ENCODE assay signal across 8 cellular contexts in the genomic region with DNA sequence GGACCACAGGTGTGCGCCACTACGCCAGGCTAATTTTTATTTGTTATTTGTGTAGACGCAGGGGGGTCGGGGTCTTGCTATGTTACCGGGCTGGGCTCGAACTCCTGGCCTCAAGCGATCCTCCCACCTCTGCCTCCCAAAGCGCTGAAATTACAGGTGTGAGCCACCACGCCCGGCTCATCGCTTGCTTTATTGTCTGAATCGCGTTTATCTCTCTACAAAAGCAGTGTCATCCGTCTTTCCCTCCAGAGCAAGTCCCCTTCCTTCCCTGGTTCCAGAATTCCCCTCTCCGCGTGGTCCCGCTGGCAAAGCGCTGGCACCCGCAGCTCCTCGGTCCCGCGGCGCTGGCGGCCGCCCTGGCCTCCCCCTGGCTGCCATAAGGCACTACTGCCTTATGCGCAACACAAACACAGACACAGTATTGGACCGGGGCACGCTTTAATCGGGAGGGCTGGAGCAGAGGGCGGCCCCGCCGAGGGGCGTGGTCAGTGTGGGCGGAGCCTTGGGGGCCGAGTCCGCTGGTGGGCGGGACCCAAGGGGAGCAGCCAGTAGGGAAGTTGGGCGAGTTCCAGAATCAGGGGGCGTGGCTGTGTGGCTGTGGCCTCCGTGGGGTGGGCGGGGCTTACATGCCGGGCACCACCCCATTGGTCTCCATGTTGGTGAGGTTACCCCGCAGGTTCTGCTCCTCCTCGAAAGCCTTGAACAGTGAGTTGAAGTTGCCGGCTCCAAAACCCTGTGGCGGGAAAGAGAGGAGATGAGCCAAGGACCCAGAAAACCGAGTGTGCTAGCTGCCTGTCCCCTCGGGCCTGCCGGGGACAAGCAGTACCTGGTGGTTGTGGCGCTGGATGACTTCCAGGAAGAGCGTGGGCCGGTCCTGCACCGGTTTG. TPM values are rescaled to one million over a fixed set of nuclear protein-coding genes. Genes with fewer than 3 reads are reported as not detected.
DNase-seq lines count a peak whose midpoint lies in the region; ATAC-seq and TF ChIP-seq lines count a peak whose summit lies in the region.

No MANE protein-coding gene starts in this region.

- no TSS peak for BruUV-seq in Panc1 (replicated peaks; lab: Mats Ljungman, UMichigan)

- peaks cover 8% of the 10 kb centered on the region; the same call in 1 of the 2 replicates for H3K4me1 ChIP-seq in Panc1 (ENCODE audit: control insufficient read depth, insufficient read depth, low read length)
- peaks cover 2% of the 10 kb centered on the region for H3K4me1 ChIP-seq in fibroblast of lung (ENCODE audit: control insufficient read depth, extremely low read depth, insufficient read depth, low read length)

- peak overlapping the region; percentile 76 to 80 for H3K4me3 ChIP-seq in Panc1 (ENCODE audit: low read depth in 2 of 2, low read length in 2 of 2)
- peak overlapping the region; percentile 45 to 82 (median 71) for H3K4me3 ChIP-seq in fibroblast of lung (replicated peaks in 1 of 4; ENCODE audit: control extremely low read depth in 1 of 4, insufficient read depth in 1 of 4, low read depth in 3 of 4, low read length in 4 of 4)

- peak overlapping the region; percentile 46 for H3K9ac ChIP-seq in fibroblast of lung (ENCODE audit: insufficient read depth, low read length)

- H3K36me3 Mint-ChIP-seq in activated T-helper 1 cell treated with anti-CD3 and anti-CD28 coated beads, Interleukin-12 subunit alpha, Interleukin-12 subunit beta, Interleukin-2, Interleukin-4 antibody, amounts not matched to agents 30 ng/mL and 10 ng/mL and 1 ng/mL, durations not matched to agents 14 hours and 24 hours and 36 hours (ENCODE audit: low read depth) = no peaks in the 10 kb centered on the region
- H3K36me3 Mint-ChIP-seq in naive thymus-derived CD8-positive, alpha-beta T cell = no peaks in the 10 kb centered on the region
- no peaks in the 10 kb centered on the region for H3K36me3 Mint-ChIP-seq in stimulated activated naive B cell treated with anti-CD40 and anti-IgM and Interleukin-4, amounts not matched to agents 10 μg/mL and 1 μg/mL and 100 μg/mL, for 72 hours

- H3K27me3 ChIP-seq in Panc1 (ENCODE audit: control insufficient read depth, insufficient read depth, low read length) = no peaks in the 10 kb centered on the region
- H3K27me3 ChIP-seq in fibroblast of lung (ENCODE audit: control insufficient read depth, insufficient read depth, low read length) = no peaks in the 10 kb centered on the region

- no peaks in the 10 kb centered on the region for H3K79me2 ChIP-seq in fibroblast of lung (ENCODE audit: control insufficient read depth, insufficient read depth, low read length)

- POLR2A ChIA-PET in Panc1 (lab: Charles Lee) = interaction anchor here (0.5 kb wide), 1 partner anchor 23 kb away, joined by 5 read pairs; no protein-coding TSS in a partner anchor
- POLR2A ChIA-PET in naive thymus-derived CD8-positive, alpha-beta T cell (lab: Charles Lee) = interaction anchor here (0.6 to 3.8 kb wide), 13 partner anchors 12 to 1559 kb away, joined by 3 to 22 read pairs (median 4); a partner anchor contains a TSS

- no peaks in the 10 kb centered on the region for H4K20me1 ChIP-seq in fibroblast of lung (ENCODE audit: control insufficient read depth, extremely low read depth, insufficient read depth, low read length)

- peak overlapping the region; percentile 98 for H2AFZ ChIP-seq in fibroblast of lung (ENCODE audit: low read length)

- no peaks in the 10 kb centered on the region for H3K9me3 Mint-ChIP-seq in activated T-helper 1 cell treated with anti-CD3 and anti-CD28 coated beads, Interleukin-12 subunit alpha, Interleukin-12 subunit beta, Interleukin-2, Interleukin-4 antibody, amounts not matched to agents 30 ng/mL and 10 ng/mL and 1 ng/mL, durations not matched to agents 14 hours and 24 hours and 36 hours
- no peaks in the 10 kb centered on the region for H3K9me3 Mint-ChIP-seq in naive thymus-derived CD8-positive, alpha-beta T cell
- no peaks in the 10 kb centered on the region for H3K9me3 Mint-ChIP-seq in stimulated activated naive B cell treated with anti-CD40 and anti-IgM and Interleukin-4, amounts not matched to agents 10 μg/mL and 1 μg/mL and 100 μg/mL, for 72 hours

- CTCF ChIA-PET in Panc1 (lab: Charles Lee) = interaction anchor here (0.6 kb wide), 1 partner anchor 25 kb away, joined by 8 read pairs; no protein-coding TSS in a partner anchor

- peaks cover 4% of the 10 kb centered on the region for H3K27me3 Mint-ChIP-seq in activated T-helper 1 cell treated with anti-CD3 and anti-CD28 coated beads, Interleukin-12 subunit alpha, Interleukin-12 subunit beta, Interleukin-2, Interleukin-4 antibody, amounts not matched to agents 30 ng/mL and 10 ng/mL and 1 ng/mL, durations not matched to agents 14 hours and 24 hours and 36 hours (ENCODE audit: insufficient read depth)
- no peaks in the 10 kb centered on the region for H3K27me3 Mint-ChIP-seq in naive thymus-derived CD8-positive, alpha-beta T cell
- no peaks in the 10 kb centered on the region for H3K27me3 Mint-ChIP-seq in stimulated activated naive B cell treated with anti-CD40 and anti-IgM and Interleukin-4, amounts not matched to agents 10 μg/mL and 1 μg/mL and 100 μg/mL, for 72 hours

- intact Hi-C loops in Panc1 (cut with micrococcal nuclease; ENCODE audit: unreplicated experiment) = no loop called here
- intact Hi-C loops in activated T-helper 1 cell treated with anti-CD3 and anti-CD28 coated beads, Interleukin-12 subunit alpha, Interleukin-12 subunit beta, Interleukin-2, Interleukin-4 antibody, amounts not matched to agents 30 ng/mL and 10 ng/mL and 1 ng/mL, durations not matched to agents 14 hours and 24 hours and 36 hours (cut with micrococcal nuclease) = loop anchor here (1.0 to 2.0 kb wide), 7 partner anchors 27 to 213 kb away; a partner anchor contains a TSS

- H3K27ac ChIP-seq in Panc1 (ENCODE audit: low read length) (peak overlapping the region; percentile 81), fibroblast of lung (ENCODE audit: insufficient read depth, low read length) (no peak overlapping the region)

- peak overlapping the region; percentile 79 for H3K27ac Mint-ChIP-seq in activated T-helper 1 cell treated with anti-CD3 and anti-CD28 coated beads, Interleukin-12 subunit alpha, Interleukin-12 subunit beta, Interleukin-2, Interleukin-4 antibody, amounts not matched to agents 30 ng/mL and 10 ng/mL and 1 ng/mL, durations not matched to agents 14 hours and 24 hours and 36 hours
- peak overlapping the region; percentile 85 to 96 (median 94) for H3K27ac Mint-ChIP-seq in naive thymus-derived CD8-positive, alpha-beta T cell
- peak overlapping the region; percentile 97 for H3K27ac Mint-ChIP-seq in stimulated activated naive B cell treated with anti-CD40 and anti-IgM and Interleukin-4, amounts not matched to agents 10 μg/mL and 1 μg/mL and 100 μg/mL, for 72 hours

- H3K9me3 ChIP-seq in Panc1 (ENCODE audit: control insufficient read depth, insufficient read depth, low read depth, low read length) = no peaks in the 10 kb centered on the region
- no peaks in the 10 kb centered on the region for H3K9me3 ChIP-seq in fibroblast of lung (ENCODE audit: control insufficient read depth, insufficient read depth, low read depth, low read length)

- no peak for TF ChIP-seq CTCF in Panc1 (IDR thresholded peaks at IDR 0.05)
- TF ChIP-seq CTCF in fibroblast of lung (conservative IDR thresholded peaks at IDR 0.05 in 1 of 2, IDR thresholded peaks at IDR 0.05 in 1 of 2; ENCODE audit: low read depth in 1 of 2, low read length in 2 of 2) = peak; percentile 35 to 50

- peak overlapping the region; percentile 97 for H3K4me2 ChIP-seq in fibroblast of lung (ENCODE audit: extremely low read depth, insufficient read depth, low read length)

- in situ Hi-C loops in KBM-7 (cut with MboI; ENCODE audit: low pct_unique_long_range_greater_than_20kb, low sequenced_read_pairs) = no loop called here
- in situ Hi-C loops in Panc1 (cut with HindIII; ENCODE audit: low pct_unique_long_range_greater_than_20kb, low sequenced_read_pairs) = no loop called here

- DNase-seq in DMS53 treated with DMSO at 0.1 percent for 48 hours (lab: John Stamatoyannopoulos, UW; ENCODE audit: unreplicated experiment) = peak; percentile 95
- peak; percentile 100 for DNase-seq in KBM-7
- DNase-seq in Panc1 (ENCODE audit: low read depth, low spot score) = peak; percentile 87
- DNase-seq in activated T-helper 1 cell treated with anti-CD3 and anti-CD28 coated beads, Interleukin-12 subunit alpha, Interleukin-12 subunit beta, Interleukin-2, Interleukin-4 antibody, amounts not matched to agents 30 ng/mL and 10 ng/mL and 1 ng/mL, durations not matched to agents 14 hours and 24 hours and 36 hours (ENCODE audit: low spot score) = peak; percentile 99
- DNase-seq in fibroblast of lung (ENCODE audit: low read depth in 2 of 2) = peak; percentile 93 to 98
- peak; percentile 98 to 100 (median 100) for DNase-seq in naive thymus-derived CD8-positive, alpha-beta T cell
- DNase-seq in stimulated activated naive B cell treated with anti-CD40 and anti-IgM and Interleukin-4, amounts not matched to agents 10 μg/mL and 1 μg/mL and 100 μg/mL, for 72 hours = peak; percentile 99

- H3K36me3 ChIP-seq in Panc1 (ENCODE audit: control insufficient read depth, insufficient read depth, low read length) (no peaks in the 10 kb centered on the region), fibroblast of lung (ENCODE audit: control insufficient read depth, insufficient read depth, low read length) (no peaks in the 10 kb centered on the region)

- H3K4me1 Mint-ChIP-seq in activated T-helper 1 cell treated with anti-CD3 and anti-CD28 coated beads, Interleukin-12 subunit alpha, Interleukin-12 subunit beta, Interleukin-2, Interleukin-4 antibody, amounts not matched to agents 30 ng/mL and 10 ng/mL and 1 ng/mL, durations not matched to agents 14 hours and 24 hours and 36 hours (ENCODE audit: low read depth) = peaks cover 16% of the 10 kb centered on the region
- H3K4me1 Mint-ChIP-seq in naive thymus-derived CD8-positive, alpha-beta T cell = peaks cover 5 to 23% (median 19%) of the 10 kb centered on the region in 4 donors
- peaks cover 13 to 19% of the 10 kb centered on the region in 2 donors for H3K4me1 Mint-ChIP-seq in stimulated activated naive B cell treated with anti-CD40 and anti-IgM and Interleukin-4, amounts not matched to agents 10 μg/mL and 1 μg/mL and 100 μg/mL, for 72 hours

- peak; percentile 93 for ATAC-seq in GM21717 (IDR thresholded peaks at IDR 0.05; ENCODE audit: unreplicated experiment)
- peak; percentile 98 for ATAC-seq in Panc1
- peak; percentile 96 for ATAC-seq in naive thymus-derived CD8-positive, alpha-beta T cell
- ATAC-seq in stimulated activated naive B cell treated with anti-CD40 and anti-IgM and Interleukin-4, amounts not matched to agents 10 μg/mL and 1 μg/mL and 100 μg/mL, for 72 hours (replicated peaks) = peak; percentile 95 to 98

- H3K4me3 Mint-ChIP-seq in activated T-helper 1 cell treated with anti-CD3 and anti-CD28 coated beads, Interleukin-12 subunit alpha, Interleukin-12 subunit beta, Interleukin-2, Interleukin-4 antibody, amounts not matched to agents 30 ng/mL and 10 ng/mL and 1 ng/mL, durations not matched to agents 14 hours and 24 hours and 36 hours = peak overlapping the region; percentile 95
- peak overlapping the region; percentile 96 to 100 (median 97) for H3K4me3 Mint-ChIP-seq in naive thymus-derived CD8-positive, alpha-beta T cell
- H3K4me3 Mint-ChIP-seq in stimulated activated naive B cell treated with anti-CD40 and anti-IgM and Interleukin-4, amounts not matched to agents 10 μg/mL and 1 μg/mL and 100 μg/mL, for 72 hours = peak overlapping the region; percentile 99

RNA-seq across cellular contexts. Expression of a gene that starts 19.3 kb away (rescaled TPM):
- total RNA-seq in Panc1 (2021; ENCODE audit: unreplicated experiment) (0.51 TPM), fibroblast of lung (0.17 and 0.26 TPM in 2 replicates)
- polyA plus RNA-seq in Panc1 (2012; ENCODE audit: insufficient read length) = 0.57 TPM
- total RNA-seq in activated T-helper 1 cell treated with anti-CD3 and anti-CD28 coated beads, Interleukin-12 subunit alpha, Interleukin-12 subunit beta, Interleukin-2, Interleukin-4 antibody, amounts not matched to agents 30 ng/mL and 10 ng/mL and 1 ng/mL, durations not matched to agents 14 hours and 24 hours and 36 hours = not detected in 2 replicates
- 0.36 and 0.55 TPM in 2 replicates for polyA plus RNA-seq in fibroblast of lung
- 0.29 and 0.47 TPM in 2 replicates for polyA plus RNA-seq in fibroblast of lung (2012)
- 2.6 and 3.3 TPM in 2 replicates for polyA minus RNA-seq in fibroblast of lung (ENCODE audit: low replicate concordance)
- not detected for total RNA-seq in naive thymus-derived CD8-positive, alpha-beta T cell
- not detected for polyA plus RNA-seq in naive thymus-derived CD8-positive, alpha-beta T cell

RNA-seq across cellular contexts. Expression of a gene that starts 35.5 kb away (rescaled TPM):
- total RNA-seq in Panc1 (2021; ENCODE audit: unreplicated experiment) (31.2 TPM), fibroblast of lung (2.1 and 3.5 TPM in 2 replicates)
- 24.0 TPM for polyA plus RNA-seq in Panc1 (2012; ENCODE audit: insufficient read length)
- 32.0 and 33.0 TPM in 2 replicates for total RNA-seq in activated T-helper 1 cell treated with anti-CD3 and anti-CD28 coated beads, Interleukin-12 subunit alpha, Interleukin-12 subunit beta, Interleukin-2, Interleukin-4 antibody, amounts not matched to agents 30 ng/mL and 10 ng/mL and 1 ng/mL, durations not matched to agents 14 hours and 24 hours and 36 hours
- polyA plus RNA-seq in fibroblast of lung = 1.2 and 1.7 TPM in 2 replicates
- polyA plus RNA-seq in fibroblast of lung (2012) = 8.7 and 9.8 TPM in 2 replicates
- 12.2 and 13.1 TPM in 2 replicates for polyA minus RNA-seq in fibroblast of lung (ENCODE audit: low replicate concordance)
- 10 to 100 TPM; 92.8 to 93.8 TPM for total RNA-seq in naive thymus-derived CD8-positive, alpha-beta T cell
- 1 to 10 TPM in 2 of 3 donors, under 1 TPM in 1; 0.98 to 3.7 (median 2.8) TPM for polyA plus RNA-seq in naive thymus-derived CD8-positive, alpha-beta T cell

RNA-seq across cellular contexts. Expression of a gene that starts 45.9 kb away (rescaled TPM):
- 71.8 TPM for total RNA-seq in Panc1 (2021; ENCODE audit: unreplicated experiment)
- polyA plus RNA-seq in Panc1 (2012; ENCODE audit: insufficient read length) = 81.8 TPM
- total RNA-seq in activated T-helper 1 cell treated with anti-CD3 and anti-CD28 coated beads, Interleukin-12 subunit alpha, Interleukin-12 subunit beta, Interleukin-2, Interleukin-4 antibody, amounts not matched to agents 30 ng/mL and 10 ng/mL and 1 ng/mL, durations not matched to agents 14 hours and 24 hours and 36 hours = 111 and 112 TPM in 2 replicates
- 5.6 and 6.8 TPM in 2 replicates for total RNA-seq in fibroblast of lung
- polyA plus RNA-seq in fibroblast of lung = 2.3 and 4.8 TPM in 2 replicates
- polyA plus RNA-seq in fibroblast of lung (2012) = 4.2 and 8.9 TPM in 2 replicates
- 4.7 and 8.5 TPM in 2 replicates for polyA minus RNA-seq in fibroblast of lung (ENCODE audit: low replicate concordance)
- 100 to 1,000 TPM; 176 to 178 TPM for total RNA-seq in naive thymus-derived CD8-positive, alpha-beta T cell
- 100 to 1,000 TPM in 1 of 3 donors, 10 to 100 TPM in 2; 79.9 to 101 (median 80.1) TPM for polyA plus RNA-seq in naive thymus-derived CD8-positive, alpha-beta T cell

RNA-seq across cellular contexts. Expression of a gene that starts 49.2 kb away (rescaled TPM):
- 62.7 TPM for total RNA-seq in Panc1 (2021; ENCODE audit: unreplicated experiment)
- polyA plus RNA-seq in Panc1 (2012; ENCODE audit: insufficient read length) = 109 TPM
- total RNA-seq in activated T-helper 1 cell treated with anti-CD3 and anti-CD28 coated beads, Interleukin-12 subunit alpha, Interleukin-12 subunit beta, Interleukin-2, Interleukin-4 antibody, amounts not matched to agents 30 ng/mL and 10 ng/mL and 1 ng/mL, durations not matched to agents 14 hours and 24 hours and 36 hours = 63.9 and 67.5 TPM in 2 replicates
- 38.8 and 73.5 TPM in 2 replicates for total RNA-seq in fibroblast of lung
- polyA plus RNA-seq in fibroblast of lung = 77.7 and 98.1 TPM in 2 replicates
- polyA plus RNA-seq in fibroblast of lung (2012) = 109 and 140 TPM in 2 replicates
- polyA minus RNA-seq in fibroblast of lung (ENCODE audit: low replicate concordance) = 21.3 and 34.2 TPM in 2 replicates
- 10 to 100 TPM; 35.1 to 41.4 TPM for total RNA-seq in naive thymus-derived CD8-positive, alpha-beta T cell
- 10 to 100 TPM; 88.4 to 90.5 (median 89.4) TPM for polyA plus RNA-seq in naive thymus-derived CD8-positive, alpha-beta T cell
